11 cellular contexts compared by ENCODE assay signal in the genomic region with DNA sequence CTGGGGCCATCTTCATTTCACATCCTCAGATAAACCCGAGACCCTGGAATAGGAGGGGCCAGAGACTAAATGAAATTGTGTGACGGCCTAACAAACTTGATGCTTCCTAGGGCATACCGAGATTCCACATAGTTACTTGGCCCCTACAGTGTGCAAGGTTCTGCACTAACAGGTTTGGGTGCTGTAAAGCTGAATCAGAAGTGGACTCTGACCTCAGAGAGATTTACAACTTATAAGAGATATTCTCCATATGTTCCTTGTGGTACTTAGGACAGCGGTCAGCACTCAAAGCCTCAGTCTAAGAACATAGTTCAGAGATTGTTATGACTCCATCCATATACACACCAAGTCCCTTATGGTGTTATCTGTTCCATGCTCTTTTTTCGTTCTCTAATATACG. TPM values are rescaled to one million over a fixed set of nuclear protein-coding genes. Genes with fewer than 3 reads are reported as not detected.
A peak's percentile ranks its signal among the peaks of the same experiment; 100 is the strongest.
DNase-seq lines count a peak whose midpoint lies in the region; ATAC-seq lines count a peak whose summit lies in the region.
"Had no signal": no experiment of that assay in that cellular context is flagged by ENCODE, and none has a peak within 500 bp of the region (broad histone marks: within the 10 kb centered on the region; RNA-seq: fewer than 3 reads in every experiment).

No MANE protein-coding gene starts in this region.

- peak overlapping the region; percentile 48 for H3K27ac ChIP-seq in angular gyrus (ENCODE audit: low read depth, low read length)
- H3K27ac ChIP-seq: prostate gland had no signal

- ATAC-seq in stimulated activated naive B cell treated with anti-CD40 and anti-IgM and Interleukin-4, amounts not matched to agents 10 μg/mL and 1 μg/mL and 100 μg/mL, for 72 hours (replicated peaks) = no peak
- ATAC-seq in sciatic nerve = no peak

- no peaks in the 10 kb centered on the region for H3K36me3 Mint-ChIP-seq in activated naive CD4-positive, alpha-beta T cell treated with anti-CD3 and anti-CD28 coated beads, Interleukin-2, amount 50 U/mL, for 24 hours
- H3K36me3 Mint-ChIP-seq in immature natural killer cell = no peaks in the 10 kb centered on the region
- H3K36me3 Mint-ChIP-seq in stimulated activated naive B cell treated with anti-CD40 and anti-IgM and Interleukin-4, amounts not matched to agents 10 μg/mL and 1 μg/mL and 100 μg/mL, for 72 hours = no peaks in the 10 kb centered on the region

- peaks cover 8% of the 10 kb centered on the region for H3K4me1 Mint-ChIP-seq in activated naive CD4-positive, alpha-beta T cell treated with anti-CD3 and anti-CD28 coated beads, Interleukin-2, amount 50 U/mL, for 24 hours
- H3K4me1 Mint-ChIP-seq in immature natural killer cell = peaks cover 11 to 20% of the 10 kb centered on the region in 2 donors
- H3K4me1 Mint-ChIP-seq in stimulated activated naive B cell treated with anti-CD40 and anti-IgM and Interleukin-4, amounts not matched to agents 10 μg/mL and 1 μg/mL and 100 μg/mL, for 72 hours = peaks cover 0 to 2% of the 10 kb centered on the region in 2 donors

- intact Hi-C loops in sciatic nerve (cut with DNase I) = no loop called here

- peaks cover 42% of the 10 kb centered on the region for H3K27me3 Mint-ChIP-seq in activated naive CD4-positive, alpha-beta T cell treated with anti-CD3 and anti-CD28 coated beads, Interleukin-2, amount 50 U/mL, for 24 hours
- H3K27me3 Mint-ChIP-seq in immature natural killer cell (ENCODE audit: low read depth in 3 of 3) = peaks cover 7 to 23% (median 16%) of the 10 kb centered on the region in 3 donors
- H3K27me3 Mint-ChIP-seq in stimulated activated naive B cell treated with anti-CD40 and anti-IgM and Interleukin-4, amounts not matched to agents 10 μg/mL and 1 μg/mL and 100 μg/mL, for 72 hours = peaks cover 43 to 44% of the 10 kb centered on the region in 2 donors

- no peak for DNase-seq in activated naive CD4-positive, alpha-beta T cell treated with anti-CD3 and anti-CD28 coated beads, Interleukin-2, amount 50 U/mL, for 16 hours
- no peak for DNase-seq in immature natural killer cell
- no peak for DNase-seq in stimulated activated naive B cell treated with anti-CD40 and anti-IgM and Interleukin-4, amounts not matched to agents 10 μg/mL and 1 μg/mL and 100 μg/mL, for 72 hours
- no peak for DNase-seq in DMS153 treated with DMSO at 0.1 percent for 48 hours (lab: John Stamatoyannopoulos, UW; ENCODE audit: unreplicated experiment)
- no peak for DNase-seq in activated CD4-positive, alpha-beta T cell treated with anti-CD3 and anti-CD28 coated beads, Interleukin-2, amount 50 U/mL, for 4 hours
- DNase-seq in sciatic nerve (ENCODE audit: low spot score) = no peak
- DNase-seq: NCI-H1048, NCI-H748 treated with DMSO at 0.1 percent for 48 hours had no signal

- H3K9me3 Mint-ChIP-seq in activated naive CD4-positive, alpha-beta T cell treated with anti-CD3 and anti-CD28 coated beads, Interleukin-2, amount 50 U/mL, for 24 hours = no peaks in the 10 kb centered on the region
- no peaks in the 10 kb centered on the region for H3K9me3 Mint-ChIP-seq in immature natural killer cell
- no peaks in the 10 kb centered on the region for H3K9me3 Mint-ChIP-seq in stimulated activated naive B cell treated with anti-CD40 and anti-IgM and Interleukin-4, amounts not matched to agents 10 μg/mL and 1 μg/mL and 100 μg/mL, for 72 hours

- peak overlapping the region; percentile 66 for H3K4me3 Mint-ChIP-seq in activated naive CD4-positive, alpha-beta T cell treated with anti-CD3 and anti-CD28 coated beads, Interleukin-2, amount 50 U/mL, for 24 hours
- peak overlapping the region; percentile 22 to 68 (median 46) for H3K4me3 Mint-ChIP-seq in immature natural killer cell
- H3K4me3 Mint-ChIP-seq in stimulated activated naive B cell treated with anti-CD40 and anti-IgM and Interleukin-4, amounts not matched to agents 10 μg/mL and 1 μg/mL and 100 μg/mL, for 72 hours = peak overlapping the region; percentile 19 to 46

- H3K27ac Mint-ChIP-seq in activated naive CD4-positive, alpha-beta T cell treated with anti-CD3 and anti-CD28 coated beads, Interleukin-2, amount 50 U/mL, for 24 hours = no peak overlapping the region
- H3K27ac Mint-ChIP-seq in immature natural killer cell = no peak overlapping the region
- H3K27ac Mint-ChIP-seq in stimulated activated naive B cell treated with anti-CD40 and anti-IgM and Interleukin-4, amounts not matched to agents 10 μg/mL and 1 μg/mL and 100 μg/mL, for 72 hours = no peak overlapping the region

RNA-seq across cellular contexts. Expression of a gene that starts 55.1 kb away (rescaled TPM):
- 10 to 100 TPM; 10.4 to 18.4 (median 10.5) TPM for polyA plus RNA-seq in immature natural killer cell
- total RNA-seq in sciatic nerve = 44.8 TPM
